22 cellular contexts compared by ENCODE assay signal in the genomic region with DNA sequence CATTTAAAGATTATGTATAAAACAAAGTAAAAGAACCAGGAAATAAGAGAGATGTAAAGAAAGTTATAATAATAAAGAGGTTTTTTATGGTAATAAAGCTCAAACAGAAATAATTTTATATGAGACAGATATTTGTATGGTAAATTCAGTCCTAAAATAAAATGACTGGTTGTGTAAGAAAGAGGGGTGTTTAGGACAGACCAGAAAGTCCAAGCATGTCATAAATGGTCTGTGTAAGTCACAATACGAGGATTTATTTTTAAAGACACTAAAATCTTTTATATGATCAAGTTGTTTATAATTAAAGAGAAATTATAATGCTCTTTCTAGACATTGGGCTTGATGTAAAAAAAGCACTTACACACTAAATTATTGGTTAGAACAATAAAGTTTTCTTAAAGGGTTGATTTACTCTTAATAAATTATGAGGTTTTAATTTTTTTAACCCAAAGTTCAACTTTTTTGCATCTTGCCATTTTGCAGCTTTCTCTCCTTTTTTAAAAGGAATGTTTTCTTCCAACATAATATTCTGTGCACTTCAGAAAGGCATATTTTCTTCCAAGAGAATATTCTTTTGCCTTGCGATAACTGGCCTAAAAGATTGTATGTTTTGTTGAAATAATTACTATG.
DNase-seq lines count a peak whose midpoint lies in the region; ATAC-seq, FAIRE-seq and TF ChIP-seq lines count a peak whose summit lies in the region.
"Had no signal": no experiment of that assay in that cellular context is flagged by ENCODE, and none has a peak within 500 bp of the region (broad histone marks: within the 10 kb centered on the region; RNA-seq: fewer than 3 reads in every experiment).

No MANE protein-coding gene starts in this region.

- in situ Hi-C loops in KBM-7 (cut with MboI; ENCODE audit: low pct_unique_long_range_greater_than_20kb, low sequenced_read_pairs) = no loop called here

- H3K4me2 ChIP-seq in astrocyte (ENCODE audit: low read length) = no peak overlapping the region

- no peak overlapping the region for H3K9ac ChIP-seq in astrocyte (ENCODE audit: low read length)

- no peaks in the 10 kb centered on the region for H3K27me3 Mint-ChIP-seq in astrocyte (ENCODE audit: low read depth, unreplicated experiment)

- ATAC-seq in GM21723 (IDR thresholded peaks at IDR 0.05; ENCODE audit: unreplicated experiment) (no peak), HG03565 (IDR thresholded peaks at IDR 0.05; ENCODE audit: unreplicated experiment) (no peak), GM21717 (IDR thresholded peaks at IDR 0.05; ENCODE audit: unreplicated experiment) (no peak)
- ATAC-seq: SK-N-SH treated with all-trans-retinoic acid at 6 μM for 48 hours had no signal

- H4K20me1 ChIP-seq in astrocyte (ENCODE audit: insufficient read depth, low read length) = no peaks in the 10 kb centered on the region

- peak; percentile 23 for FAIRE-seq in astrocyte (lab: Jason Lieb, UNC)
- peak; percentile 55 for FAIRE-seq in islet of Langerhans (lab: Jason Lieb, UNC)

- H2AFZ ChIP-seq in astrocyte (ENCODE audit: low read depth, low read length) = no peak overlapping the region

- H3K4me1 Mint-ChIP-seq in astrocyte (ENCODE audit: low read depth, unreplicated experiment) = no peaks in the 10 kb centered on the region

- H3K4me1 ChIP-seq in astrocyte (ENCODE audit: insufficient read depth, low read length) = no peaks in the 10 kb centered on the region

- no peak for TF ChIP-seq CTCF in astrocyte (IDR thresholded peaks at IDR 0.05; ENCODE audit: insufficient read depth, low read depth, low read length)

- no peak overlapping the region for H3K27ac ChIP-seq in astrocyte (ENCODE audit: low read depth, low read length)
- H3K27ac ChIP-seq: RWPE1 had no signal

- no peak overlapping the region for H3K4me3 ChIP-seq in astrocyte (ENCODE audit: insufficient read depth, low read depth, low read length)
- H3K4me3 ChIP-seq: MG63 had no signal

- DNase-seq in DMS53 (lab: John Stamatoyannopoulos, UW) (peak; percentile 16), DMS53 treated with DMSO at 0.1 percent for 48 hours (lab: John Stamatoyannopoulos, UW; ENCODE audit: unreplicated experiment) (no peak), KBM-7 (peak; percentile 14), astrocyte (ENCODE audit: low read depth) (no peak)
- DNase-seq: 8988T; Calu3; CD4-positive, alpha-beta T cell; DMS79 treated with DMSO at 0.1 percent for 48 hours; HCEC 1CT; MG63; NCI-H1105; NCI-H2081; NCI-H446 treated with DMSO at 0.1 percent for 48 hours; NCI-H69; SIG-M5; T-helper 1 cell had no signal

- no peaks in the 10 kb centered on the region for H3K27me3 ChIP-seq in astrocyte (ENCODE audit: insufficient read depth, low read length)
- H3K27me3 ChIP-seq: MG63 had no signal

- no peak overlapping the region for H3K27ac Mint-ChIP-seq in astrocyte (ENCODE audit: unreplicated experiment)
- H3K27ac Mint-ChIP-seq: CD4-positive, alpha-beta T cell had no signal

- H3K36me3 ChIP-seq in astrocyte (ENCODE audit: insufficient read depth, low read length) = no peaks in the 10 kb centered on the region
- H3K36me3 ChIP-seq: MG63 had no signal

- no peaks in the 10 kb centered on the region for H3K9me3 ChIP-seq in astrocyte (ENCODE audit: insufficient read depth, low read depth, low read length)
- H3K9me3 ChIP-seq: MG63 had no signal

- H3K4me3 Mint-ChIP-seq in astrocyte (ENCODE audit: unreplicated experiment) = no peak overlapping the region
- H3K4me3 Mint-ChIP-seq: CD4-positive, alpha-beta T cell had no signal

- H3K36me3 Mint-ChIP-seq in astrocyte (ENCODE audit: low read depth, unreplicated experiment) = no peaks in the 10 kb centered on the region

- no peaks in the 10 kb centered on the region for H3K9me3 Mint-ChIP-seq in astrocyte (ENCODE audit: unreplicated experiment)
- H3K9me3 Mint-ChIP-seq: CD4-positive, alpha-beta T cell had no signal

- H3K79me2 ChIP-seq in astrocyte (ENCODE audit: insufficient read depth, low read length) = no peaks in the 10 kb centered on the region

Comparison
In these comparisons a context has a peak if more than half of its experiments do, and no peak if none do; other contexts are left out.
1. DNase-seq: peak in DMS53 (single experiment) and KBM-7 (single experiment); none in DMS53 treated with DMSO at 0.1 percent for 48 hours (single experiment) and astrocyte (single experiment).